Comparison of ENCODE assay signal across 25 cellular contexts in genomic region chr12:1966561-1967211, GRCh38. TPM values are rescaled to one million over a fixed set of nuclear protein-coding genes. Genes with fewer than 3 reads are reported as not detected.
DNase-seq lines count a peak whose midpoint lies in the region; ATAC-seq and TF ChIP-seq lines count a peak whose summit lies in the region.
"Had no signal": no experiment of that assay in that cellular context is flagged by ENCODE, and none has a peak within 500 bp of the region (broad histone marks: within the 10 kb centered on the region; RNA-seq: fewer than 3 reads in every experiment).

No MANE protein-coding gene starts in this region.

- H3K9me3 Mint-ChIP-seq in naive thymus-derived CD8-positive, alpha-beta T cell, result no peaks in the 10 kb centered on the region
- H3K9me3 Mint-ChIP-seq: activated naive CD8-positive, alpha-beta T cell treated with anti-CD3 and anti-CD28 coated beads, Interleukin-2, amount 10 ng/mL, durations not matched to agents 7 days and 5 days; stimulated activated effector memory CD8-positive, alpha-beta T cell treated with anti-CD3 and anti-CD28 coated beads, Interleukin-12 subunit alpha, Interleukin-12 subunit beta, amount 100 ng/mL, for 72 hours had no signal

- intact Hi-C loops in esophagus squamous epithelium (cut with DNase I) (no loop called here), tibial artery (cut with DNase I; ENCODE audit: low total_unique reads) (no loop called here)

- peak overlapping the region in 3 of 4 donors; percentile 42 to 52 (median 51) for H3K27ac ChIP-seq in esophagus squamous epithelium
- H3K27ac ChIP-seq in tibial artery, result peak overlapping the region; percentile 87 to 88
- H3K27ac ChIP-seq: A549, epithelial cell of prostate, GM23248, hepatocyte, left lung, RWPE1, WERI-Rb-1 had no signal

- H3K27me3 Mint-ChIP-seq in naive thymus-derived CD8-positive, alpha-beta T cell, result no peaks in the 10 kb centered on the region
- H3K27me3 Mint-ChIP-seq: activated naive CD8-positive, alpha-beta T cell treated with anti-CD3 and anti-CD28 coated beads, Interleukin-2, amount 10 ng/mL, durations not matched to agents 7 days and 5 days had no signal

- 64 to 82% methylated on average over 4 of the region's 4 CpGs for WGBS in esophagus squamous epithelium, 2 donors

- DNase-seq in NCI-H82 (lab: John Stamatoyannopoulos, UW), result peak; percentile 10
- no peak for DNase-seq in NCI-H82 treated with DMSO at 0.1 percent for 48 hours (lab: John Stamatoyannopoulos, UW; ENCODE audit: unreplicated experiment)
- DNase-seq in esophagus squamous epithelium (lab: John Stamatoyannopoulos, UW), result no peak
- peak; percentile 53 for DNase-seq in mesenteric fat pad (ENCODE audit: low spot score)
- DNase-seq in tibial artery, result no peak
- no peak for DNase-seq in naive thymus-derived CD8-positive, alpha-beta T cell
- no peak for DNase-seq in islet precursor cell
- no peak for DNase-seq in erythroblast (lab: John Stamatoyannopoulos, UW)
- DNase-seq: activated naive CD8-positive, alpha-beta T cell treated with anti-CD3 and anti-CD28 coated beads, Interleukin-2, amount 10 ng/mL, durations not matched to agents 7 days and 5 days; BE2C; foreskin fibroblast; GM23248; KBM-7; left lung; MM.1S; NCI-H1694 treated with DMSO at 0.1 percent for 48 hours; NCI-H69; stimulated activated CD4-positive, alpha-beta T cell treated with anti-CD3 and anti-CD28 coated beads, Interleukin-2, amount 100 ng/mL, for 48 hours; WERI-Rb-1 had no signal

- H3K27me3 ChIP-seq in esophagus squamous epithelium (no peaks in the 10 kb centered on the region), tibial artery (no peaks in the 10 kb centered on the region)
- H3K27me3 ChIP-seq: BE2C, hepatocyte, left lung had no signal

- H3K36me3 ChIP-seq in esophagus squamous epithelium (peaks cover 0 to 41% (median 0%) of the 10 kb centered on the region in 3 donors), tibial artery (peaks cover 15 to 32% (median 21%) of the 10 kb centered on the region in 3 donors)
- H3K36me3 ChIP-seq: BE2C had no signal

- H3K4me1 Mint-ChIP-seq in naive thymus-derived CD8-positive, alpha-beta T cell, result peaks cover 0 to 2% (median under 1%) of the 10 kb centered on the region in 4 donors
- H3K4me1 Mint-ChIP-seq: activated naive CD8-positive, alpha-beta T cell treated with anti-CD3 and anti-CD28 coated beads, Interleukin-2, amount 10 ng/mL, durations not matched to agents 7 days and 5 days; stimulated activated effector memory CD8-positive, alpha-beta T cell treated with anti-CD3 and anti-CD28 coated beads, Interleukin-12 subunit alpha, Interleukin-12 subunit beta, amount 100 ng/mL, for 72 hours had no signal

- ATAC-seq in naive thymus-derived CD8-positive, alpha-beta T cell, result no peak
- ATAC-seq: A549; left lung; stimulated activated effector memory CD8-positive, alpha-beta T cell treated with anti-CD3 and anti-CD28 coated beads, Interleukin-12 subunit alpha, Interleukin-12 subunit beta, amount 100 ng/mL, for 72 hours had no signal

- TF ChIP-seq POLR2A in esophagus squamous epithelium (IDR thresholded peaks at IDR 0.05), result no peak
- no peak for TF ChIP-seq POLR2A in erythroblast (IDR thresholded peaks at IDR 0.05; ENCODE audit: low read length)

- H3K4me1 ChIP-seq in esophagus squamous epithelium (no peaks in the 10 kb centered on the region), tibial artery (peaks cover 0 to 63% (median 14%) of the 10 kb centered on the region in 4 donors)
- H3K4me1 ChIP-seq: A549, BE2C, left lung had no signal

- H3K4me3 ChIP-seq in esophagus squamous epithelium, result no peak overlapping the region
- no peak overlapping the region for H3K4me3 ChIP-seq in tibial artery
- H3K4me3 ChIP-seq: A549, GM23248, hepatocyte, left lung had no signal

- POLR2A ChIA-PET in naive thymus-derived CD8-positive, alpha-beta T cell (lab: Charles Lee), result no interaction called here

- H3K9me3 ChIP-seq in esophagus squamous epithelium (no peaks in the 10 kb centered on the region), tibial artery (no peaks in the 10 kb centered on the region)
- H3K9me3 ChIP-seq: A549, BE2C, left lung had no signal

- no peak overlapping the region for H3K4me3 Mint-ChIP-seq in naive thymus-derived CD8-positive, alpha-beta T cell
- H3K4me3 Mint-ChIP-seq: activated naive CD8-positive, alpha-beta T cell treated with anti-CD3 and anti-CD28 coated beads, Interleukin-2, amount 10 ng/mL, durations not matched to agents 7 days and 5 days; stimulated activated effector memory CD8-positive, alpha-beta T cell treated with anti-CD3 and anti-CD28 coated beads, Interleukin-12 subunit alpha, Interleukin-12 subunit beta, amount 100 ng/mL, for 72 hours had no signal

- TF ChIP-seq CTCF in esophagus squamous epithelium (IDR thresholded peaks at IDR 0.05) (no peak), tibial artery (IDR thresholded peaks at IDR 0.05) (no peak)

- no peak overlapping the region for H3K27ac Mint-ChIP-seq in naive thymus-derived CD8-positive, alpha-beta T cell
- H3K27ac Mint-ChIP-seq: activated naive CD8-positive, alpha-beta T cell treated with anti-CD3 and anti-CD28 coated beads, Interleukin-2, amount 10 ng/mL, durations not matched to agents 7 days and 5 days; stimulated activated effector memory CD8-positive, alpha-beta T cell treated with anti-CD3 and anti-CD28 coated beads, Interleukin-12 subunit alpha, Interleukin-12 subunit beta, amount 100 ng/mL, for 72 hours had no signal

- H3K36me3 Mint-ChIP-seq in naive thymus-derived CD8-positive, alpha-beta T cell, result peaks cover 0 to 62% (median 21%) of the 10 kb centered on the region in 3 donors

RNA-seq across cellular contexts. Expression of gene DCP1B, which starts 37.6 kb away (rescaled TPM):
- 10 to 100 TPM in 2 of 4 donors, 1 to 10 TPM in 2; 4.0 to 15.5 (median 10.8) TPM for total RNA-seq in esophagus squamous epithelium
- 8.0 TPM for total RNA-seq in mesenteric fat pad
- total RNA-seq in naive thymus-derived CD8-positive, alpha-beta T cell, result 10 to 100 TPM; 20.9 to 23.2 TPM
- polyA plus RNA-seq in naive thymus-derived CD8-positive, alpha-beta T cell, result 10 to 100 TPM; 10.0 to 24.4 (median 16.1) TPM

RNA-seq across cellular contexts. Expression of gene CACNA2D4, which starts 48.2 kb away (rescaled TPM):
- total RNA-seq in esophagus squamous epithelium, result 1 to 10 TPM in 2 of 4 donors, under 1 TPM in 2; 0.27 to 3.1 (median 0.92) TPM
- 8.8 TPM for total RNA-seq in mesenteric fat pad
- total RNA-seq in naive thymus-derived CD8-positive, alpha-beta T cell, result 10 to 100 TPM; 10.1 to 11.5 TPM
- 1 to 10 TPM; 2.1 to 5.0 (median 3.1) TPM for polyA plus RNA-seq in naive thymus-derived CD8-positive, alpha-beta T cell
- total RNA-seq: G401, GM23248 had no signal
- polyA plus RNA-seq: A549 had no signal

Comparison
In these comparisons a context has a peak if more than half of its experiments do, and no peak if none do; other contexts are left out.
1. DNase-seq: peak in NCI-H82 (single experiment) and mesenteric fat pad (single experiment); none in NCI-H82 treated with DMSO at 0.1 percent for 48 hours (single experiment), esophagus squamous epithelium (single experiment), tibial artery (0 of 2), naive thymus-derived CD8-positive, alpha-beta T cell (0 of 10), islet precursor cell (single experiment) and erythroblast (0 of 2).